Comparison of ENCODE assay signal across 9 cellular contexts in genomic region chr6:167858086-167858591, GRCh38. TPM values are rescaled to one million over a fixed set of nuclear protein-coding genes. Genes with fewer than 3 reads are reported as not detected.
DNase-seq lines count a peak whose midpoint lies in the region; ATAC-seq and TF ChIP-seq lines count a peak whose summit lies in the region.
"Had no signal": no experiment of that assay in that cellular context is flagged by ENCODE, and none has a peak within 500 bp of the region (broad histone marks: within the 10 kb centered on the region; RNA-seq: fewer than 3 reads in every experiment).

No MANE protein-coding gene starts in this region.

- peaks cover 62% of the 10 kb centered on the region for H3K4me1 ChIP-seq in HUES6 (ENCODE audit: control insufficient read depth, insufficient read depth, low read length)
- no peaks in the 10 kb centered on the region for H3K4me1 ChIP-seq in CD8-positive, alpha-beta T cell (ENCODE audit: insufficient read depth, low read length)

- intact Hi-C loops in left colon (cut with DNase I, micrococcal nuclease) = no loop called here
- intact Hi-C loops in CD8-positive, alpha-beta T cell (cut with DNase I, micrococcal nuclease) = no loop called here

- CTCF ChIA-PET in CD8-positive, alpha-beta T cell (lab: Charles Lee) = no interaction called here

- H3K27me3 ChIP-seq in HUES6 (ENCODE audit: control insufficient read depth, insufficient read depth, low read length) = no peaks in the 10 kb centered on the region
- H3K27me3 ChIP-seq in CD8-positive, alpha-beta T cell (ENCODE audit: insufficient read depth, low read length) = no peaks in the 10 kb centered on the region

- DNase-seq in left colon = no peak
- peak; percentile 71 for DNase-seq in stromal cell of bone marrow (ENCODE audit: low read depth)
- no peak for DNase-seq in activated CD8-positive, alpha-beta memory T cell treated with anti-CD3 and anti-CD28 coated beads for 24 hours
- DNase-seq in CD8-positive, alpha-beta T cell = no peak
- DNase-seq in stimulated activated CD4-positive, alpha-beta T cell treated with anti-CD3 and anti-CD28 coated beads, Interleukin-4, amount 100 ng/mL, for 4 hours = no peak

- no peak overlapping the region for H3K9ac ChIP-seq in HUES6 (ENCODE audit: low read length)

- ATAC-seq in left colon (peak; percentile 72), HG03095 (IDR thresholded peaks at IDR 0.05; ENCODE audit: unreplicated experiment) (no peak)
- ATAC-seq in CD8-positive, alpha-beta T cell = no peak

- H3K4me1 Mint-ChIP-seq in brain = peaks cover 78% of the 10 kb centered on the region
- H3K4me1 Mint-ChIP-seq in CD8-positive, alpha-beta T cell (ENCODE audit: low read depth) = no peaks in the 10 kb centered on the region

- POLR2A ChIA-PET in CD8-positive, alpha-beta T cell (lab: Charles Lee) = interaction anchor here (0.6 kb wide), 1 partner anchor 25 kb away, joined by 4 read pairs; no protein-coding TSS in a partner anchor

- H3K36me3 Mint-ChIP-seq in brain = peaks cover 25% of the 10 kb centered on the region
- no peaks in the 10 kb centered on the region for H3K36me3 Mint-ChIP-seq in CD8-positive, alpha-beta T cell

- H3K36me3 ChIP-seq in HUES6 (ENCODE audit: control insufficient read depth, insufficient read depth, low read length) = no peaks in the 10 kb centered on the region
- no peaks in the 10 kb centered on the region for H3K36me3 ChIP-seq in CD8-positive, alpha-beta T cell (ENCODE audit: insufficient read depth, low read length)

- peak overlapping the region in 4 of 5 experiments; percentile 12 to 68 (median 52) for H3K27ac Mint-ChIP-seq in brain
- H3K27ac Mint-ChIP-seq in CD8-positive, alpha-beta T cell = no peak overlapping the region

- H3K9me3 ChIP-seq in HUES6 (ENCODE audit: control insufficient read depth, insufficient read depth, low read depth, low read length) = no peaks in the 10 kb centered on the region
- no peaks in the 10 kb centered on the region for H3K9me3 ChIP-seq in CD8-positive, alpha-beta T cell (ENCODE audit: low read length)

- peak overlapping the region; percentile 16 to 70 (median 50) for H3K4me3 Mint-ChIP-seq in brain
- H3K4me3 Mint-ChIP-seq in CD8-positive, alpha-beta T cell = no peak overlapping the region
- H3K4me3 Mint-ChIP-seq: neural crest cell had no signal

- no peak for TF ChIP-seq CTCF in brain (conservative IDR thresholded peaks at IDR 0.05)
- TF ChIP-seq CTCF in CD8-positive, alpha-beta T cell (IDR thresholded peaks at IDR 0.05) = no peak

- no peak overlapping the region for H3K4me3 ChIP-seq in HUES6 (ENCODE audit: low read depth, low read length)
- H3K4me3 ChIP-seq in CD8-positive, alpha-beta T cell (ENCODE audit: low read depth, low read length) = no peak overlapping the region

- peaks cover 0 to 2% (median 0%) of the 10 kb centered on the region in 5 experiments for H3K9me3 Mint-ChIP-seq in brain
- no peaks in the 10 kb centered on the region for H3K9me3 Mint-ChIP-seq in CD8-positive, alpha-beta T cell
- H3K9me3 Mint-ChIP-seq: neural crest cell had no signal

- H3K27ac ChIP-seq in HUES6 (ENCODE audit: low read depth, low read length) = peak overlapping the region; percentile 70; the same call in 1 of the 2 replicates
- H3K27ac ChIP-seq in CD8-positive, alpha-beta T cell (ENCODE audit: low read depth, low read length) = no peak overlapping the region

- no peaks in the 10 kb centered on the region for H3K27me3 Mint-ChIP-seq in brain
- peaks cover 22% of the 10 kb centered on the region for H3K27me3 Mint-ChIP-seq in CD8-positive, alpha-beta T cell (ENCODE audit: low read depth)

RNA-seq across cellular contexts. Expression of gene AFDN, which starts 31.4 kb away (rescaled TPM):
- 50.8 TPM for polyA plus RNA-seq in brain (ENCODE audit: insufficient read depth, low read depth, low replicate concordance)
- total RNA-seq in left colon = 100 to 1,000 TPM; 194 to 228 TPM
- total RNA-seq in CD8-positive, alpha-beta T cell = 1 to 10 TPM; 6.8 to 9.9 TPM

Comparison
In these comparisons a context has a peak if more than half of its experiments do, and no peak if none do; other contexts are left out.
1. RNA of gene AFDN, which starts 31.4 kb away (total RNA-seq): 194 to 228 TPM in left colon; 6.8 to 9.9 TPM in CD8-positive, alpha-beta T cell; every median in the first group is over 10 times any median in the second.